ENCODE assay signal across 12 cellular contexts in genomic region chr2:183998041-183998796, GRCh38.
DNase-seq lines count a peak whose midpoint lies in the region; ATAC-seq and TF ChIP-seq lines count a peak whose summit lies in the region.
"Had no signal": no experiment of that assay in that cellular context is flagged by ENCODE, and none has a peak within 500 bp of the region (broad histone marks: within the 10 kb centered on the region; RNA-seq: fewer than 3 reads in every experiment).

No MANE protein-coding gene starts in this region.

- H3K36me3 ChIP-seq in SJCRH30: peaks cover 8% of the 10 kb centered on the region
- no peaks in the 10 kb centered on the region for H3K36me3 ChIP-seq in transverse colon
- H3K36me3 ChIP-seq: BE2C, tibial artery had no signal

- H3K9me3 ChIP-seq in SJCRH30 (replicated peaks): no peaks in the 10 kb centered on the region
- no peaks in the 10 kb centered on the region for H3K9me3 ChIP-seq in transverse colon
- H3K9me3 ChIP-seq: BE2C, tibial artery had no signal

- H3K27me3 ChIP-seq in SJCRH30: no peaks in the 10 kb centered on the region
- H3K27me3 ChIP-seq in transverse colon: no peaks in the 10 kb centered on the region
- H3K27me3 ChIP-seq: BE2C, tibial artery had no signal

- peaks cover 40% of the 10 kb centered on the region for H3K4me1 ChIP-seq in SJCRH30
- peaks cover 0 to 29% (median 13%) of the 10 kb centered on the region in 4 donors for H3K4me1 ChIP-seq in transverse colon
- H3K4me1 ChIP-seq: BE2C, tibial artery had no signal

- no peak for TF ChIP-seq CTCF in transverse colon (IDR thresholded peaks at IDR 0.05)

- WGBS in transverse colon (ENCODE audit: low coverage in 1 of 2), 2 donors: 40 to 53% methylated on average over 3 of the region's 3 CpGs

- in situ Hi-C loops in transverse colon (cut with MboI; ENCODE audit: low pct_ligation_motif_present in 1 of 4, low pct_unique_long_range_greater_than_20kb in 1 of 4, low sequenced_read_pairs in 3 of 4): no loop called here

- peak overlapping the region; percentile 93 for H3K27ac ChIP-seq in SJCRH30
- peak overlapping the region in 2 of 4 donors; percentile 39 to 48 for H3K27ac ChIP-seq in transverse colon
- H3K27ac ChIP-seq: tibial artery had no signal

- intact Hi-C loops in transverse colon (cut with DNase I; ENCODE audit: low total_unique reads): no loop called here

- TF ChIP-seq POLR2A in GM18505 (IDR thresholded peaks at IDR 0.05; ENCODE audit: borderline replicate concordance, extremely low read depth, insufficient read depth, insufficient read length): no peak
- TF ChIP-seq POLR2A in transverse colon (IDR thresholded peaks at IDR 0.05): no peak

- H3K4me3 ChIP-seq in SJCRH30: peak overlapping the region; percentile 60
- H3K4me3 ChIP-seq in transverse colon: no peak overlapping the region
- H3K4me3 ChIP-seq: tibial artery had no signal

- peak; percentile 30 to 65 for DNase-seq in SJCRH30
- DNase-seq in NCI-H524 treated with DMSO at 0.1 percent for 48 hours (lab: John Stamatoyannopoulos, UW): no peak
- DNase-seq in stimulated activated CD4-positive, alpha-beta T cell treated with anti-CD3 and anti-CD28 coated beads, Interleukin-4, amount 100 ng/mL, for 1 hour: no peak
- no peak for DNase-seq in SIG-M5 treated with dmso at 0.1 percent for 504 hours (lab: John Stamatoyannopoulos, UW; ENCODE audit: unreplicated experiment)
- DNase-seq in transverse colon: no peak
- DNase-seq: aorta, BE2C, T-cell, tibial artery had no signal

- peak; percentile 88 for ATAC-seq in GM18505 (IDR thresholded peaks at IDR 0.05; ENCODE audit: unreplicated experiment)
- peak; percentile 93 for ATAC-seq in GM21390 (IDR thresholded peaks at IDR 0.05; ENCODE audit: unreplicated experiment)
- ATAC-seq in HG03045 (IDR thresholded peaks at IDR 0.05; ENCODE audit: unreplicated experiment): peak; percentile 97
- ATAC-seq: T-cell had no signal

- TF ChIP-seq EP300 in transverse colon (IDR thresholded peaks at IDR 0.05; ENCODE audit: low read depth): no peak

Comparison
In these comparisons a context has a peak if more than half of its experiments do, and no peak if none do; other contexts are left out.
1. DNase-seq: peak in SJCRH30 (2 of 2); none in NCI-H524 treated with DMSO at 0.1 percent for 48 hours (single experiment), stimulated activated CD4-positive, alpha-beta T cell treated with anti-CD3 and anti-CD28 coated beads, Interleukin-4, amount 100 ng/mL, for 1 hour (single experiment), SIG-M5 treated with dmso at 0.1 percent for 504 hours (single experiment) and transverse colon (single experiment).
2. Peak in every context shown above with its lines, with median percentiles within 50 percentile points of each other: ATAC-seq.